Comparison of ENCODE assay signal across 19 cellular contexts in the genomic region with DNA sequence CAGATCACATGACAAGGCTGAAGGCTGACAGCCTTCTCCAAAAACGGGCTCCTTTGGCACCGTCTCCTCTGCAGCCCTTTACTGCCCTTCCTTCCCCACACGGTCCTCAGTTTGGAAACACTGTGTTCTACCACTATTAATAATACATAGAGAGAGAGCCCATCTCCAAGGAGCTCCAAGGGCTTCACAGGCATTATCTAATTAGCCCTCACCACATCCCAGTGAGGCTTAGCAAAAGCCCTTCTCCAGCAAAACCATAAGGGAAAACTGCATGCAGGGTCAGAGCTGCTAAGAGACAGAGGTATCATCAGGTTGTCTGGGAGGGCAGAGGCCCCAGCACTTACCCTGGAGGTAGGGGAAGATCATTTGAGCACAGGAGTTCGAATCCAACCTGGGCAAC.
DNase-seq lines count a peak whose midpoint lies in the region; FAIRE-seq and TF ChIP-seq lines count a peak whose summit lies in the region.
"Had no signal": no experiment of that assay in that cellular context is flagged by ENCODE, and none has a peak within 500 bp of the region (broad histone marks: within the 10 kb centered on the region; RNA-seq: fewer than 3 reads in every experiment).

No MANE protein-coding gene starts in this region.

- H3K56ac ChIP-seq in H1 (replicated peaks; ENCODE audit: insufficient read length, low read depth, low read length), result no peak overlapping the region

- no peak for TF ChIP-seq RAD21 in H1 (IDR thresholded peaks at IDR 0.05 in 1 of 2, conservative IDR thresholded peaks at IDR 0.05 in 1 of 2; ENCODE audit: low read depth in 2 of 2, low read length in 2 of 2)

- CTCF ChIA-PET in H1 (lab: Charles Lee; ENCODE audit: partially characterized antibody), result interaction anchor here (0.5 to 1.8 kb wide), 5 partner anchors 17 to 107 kb away, joined by 3 to 5 read pairs (median 4); no protein-coding TSS in a partner anchor

- H2BK120ac ChIP-seq in H1 (replicated peaks; ENCODE audit: low read depth, low read length), result peak overlapping the region; percentile 38
- peak overlapping the region; percentile 28 for H2BK120ac ChIP-seq in trophoblast cell (ENCODE audit: insufficient read depth, low read length, poor library complexity)

- H3K27me3 ChIP-seq in H1 (replicated peaks in 1 of 4; ENCODE audit: control insufficient read depth in 3 of 4, extremely low read depth in 1 of 4, insufficient read depth in 3 of 4, low read length in 3 of 4) (no peaks in the 10 kb centered on the region; a peak in 1 of 7 replicates), trophoblast cell (ENCODE audit: insufficient read depth, low read length) (no peaks in the 10 kb centered on the region)

- H3K18ac ChIP-seq in H1 (ENCODE audit: extremely low read depth, low read length) (peak overlapping the region; percentile 19; the same call in 1 of the 2 replicates), trophoblast cell (ENCODE audit: low read length) (no peak overlapping the region)

- TF ChIP-seq EP300 in H1 (IDR thresholded peaks at IDR 0.05; ENCODE audit: borderline replicate concordance in 1 of 2, low read depth in 2 of 2, low read length in 2 of 2), result no peak

- H3K36me3 ChIP-seq in H1 (ENCODE audit: control insufficient read depth in 2 of 4, insufficient read depth in 4 of 4, low read length in 3 of 4), result no peaks in the 10 kb centered on the region
- no peaks in the 10 kb centered on the region for H3K36me3 ChIP-seq in trophoblast cell (ENCODE audit: control insufficient read depth in 1 of 2, insufficient read depth in 2 of 2, low read length in 2 of 2)

- DNase-seq in D721Med (ENCODE audit: insufficient read length, low spot score) (peak; percentile 54), NCI-H82 treated with DMSO at 0.1 percent for 48 hours (lab: John Stamatoyannopoulos, UW; ENCODE audit: unreplicated experiment) (peak; percentile 79), H1 (ENCODE audit: low read depth in 1 of 2, low spot score in 2 of 2) (no peak), trophoblast cell (no peak), mesenteric fat pad (ENCODE audit: low spot score) (no peak), posterior cingulate gyrus (no peak)
- no peak for DNase-seq in stimulated activated CD4-positive, alpha-beta T cell treated with anti-CD3 and anti-CD28 coated beads, Interleukin-4, amount 100 ng/mL, for 24 hours
- DNase-seq: Calu3, DMS153, DND-41, Karpas-422, NCI-H1092, NCI-H1417 treated with DMSO at 0.1 percent for 48 hours, NCI-H1694 treated with DMSO at 0.1 percent for 48 hours, NCI-H2081, NCI-H2227 treated with DMSO at 0.1 percent for 48 hours, SHP77 treated with DMSO at 0.1 percent for 48 hours had no signal

- H3K27ac ChIP-seq in H1 (ENCODE audit: low read depth, low read length) (no peak overlapping the region), trophoblast cell (ENCODE audit: low read depth, low read length) (no peak overlapping the region)
- H3K27ac ChIP-seq: RWPE1, SK-N-MC had no signal

- 92% methylated on average over 4 of the region's 4 CpGs; no CpG with 5 or more reads in 1 of the 2 experiments for WGBS in H1 (ENCODE audit: extremely low coverage in 1 of 2, insufficient coverage in 1 of 2, insufficient read length in 1 of 2, insufficient replicate concordance in 2 of 2, low coverage in 1 of 2, low lambda C conversion rate in 2 of 2, missing lambda C conversion rate in 1 of 2), 2 experiments
- WGBS in trophoblast cell (ENCODE audit: extremely low coverage, insufficient coverage, insufficient read length), result no CpG with 5 or more reads among the region's 4 CpGs

- 0 out of 2 replicates have a peak overlapping the region, but pooled peaks have one; percentile 68 for H2AK5ac ChIP-seq in H1 (ENCODE audit: low read depth, low read length)
- H2AK5ac ChIP-seq in trophoblast cell (ENCODE audit: low read length), result peak overlapping the region; percentile 55

- no peaks in the 10 kb centered on the region; the same call in 1 of the 2 replicates for H3K23me2 ChIP-seq in H1 (ENCODE audit: low read depth, low read length)

- H3K79me1 ChIP-seq in H1 (ENCODE audit: low read depth, low read length) (no peaks in the 10 kb centered on the region), trophoblast cell (ENCODE audit: low read length) (peaks cover 14% of the 10 kb centered on the region)

- POLR2A ChIA-PET in H1 (lab: Charles Lee; ENCODE audit: partially characterized antibody), result interaction anchor here (1.2 to 1.5 kb wide), 2 partner anchors 16 to 38 kb away, joined by 3 read pairs; no protein-coding TSS in a partner anchor

- H2BK5ac ChIP-seq in H1 (ENCODE audit: low read depth, low read length) (peak overlapping the region; percentile 88), trophoblast cell (ENCODE audit: low read depth, low read length, poor library complexity) (no peak overlapping the region)

- FAIRE-seq in D721Med (lab: Jason Lieb, UNC), result no peak
- FAIRE-seq in H1 (lab: Jason Lieb, UNC), result no peak

- H2AFZ ChIP-seq in H1 (ENCODE audit: low read length), result no peak overlapping the region
- H2AFZ ChIP-seq in trophoblast cell (ENCODE audit: insufficient read depth, low read length, poor library complexity), result no peak overlapping the region

- H3K23ac ChIP-seq in H1 (ENCODE audit: insufficient read length) (no peak overlapping the region), trophoblast cell (ENCODE audit: low read length) (no peak overlapping the region)

- H3K9ac ChIP-seq in H1 (replicated peaks in 1 of 4; ENCODE audit: extremely low read depth in 1 of 4, low read depth in 3 of 4, low read length in 3 of 4) (no peak overlapping the region), trophoblast cell (ENCODE audit: low read length) (no peak overlapping the region)

- H4K5ac ChIP-seq in H1 (ENCODE audit: insufficient read length, low read depth, low read length), result no peak overlapping the region

- peak overlapping the region; percentile 99 for H2BK12ac ChIP-seq in H1 (ENCODE audit: low read depth, low read length)
- peak overlapping the region; percentile 34 for H2BK12ac ChIP-seq in trophoblast cell (ENCODE audit: low read length)

- peaks cover 4 to 14% (median 8%) of the 10 kb centered on the region in 4 experiments for H3K4me1 ChIP-seq in H1 (replicated peaks in 1 of 4; ENCODE audit: control insufficient read depth in 3 of 4, insufficient read depth in 4 of 4, low read length in 3 of 4)
- H3K4me1 ChIP-seq in trophoblast cell (ENCODE audit: control insufficient read depth in 1 of 2, insufficient read depth in 2 of 2, low read length in 2 of 2), result peaks cover 16 to 25% of the 10 kb centered on the region in 2 experiments

- no peak for TF ChIP-seq POLR2A in H1 (IDR thresholded peaks at IDR 0.05; ENCODE audit: control extremely low read depth in 1 of 2, low read depth in 2 of 2, low read length in 2 of 2)

- no peak for TF ChIP-seq CTCF in D721Med (IDR thresholded peaks at IDR 0.05; ENCODE audit: insufficient read depth, missing control alignments)
- no peak for TF ChIP-seq CTCF in H1 (IDR thresholded peaks at IDR 0.05; ENCODE audit: control extremely low read depth in 1 of 3, insufficient read depth in 1 of 3, low read depth in 1 of 3, low read length in 3 of 3)

- H2BK20ac ChIP-seq in H1 (ENCODE audit: low read length), result peak overlapping the region; percentile 92

- H3K79me2 ChIP-seq in H1 (ENCODE audit: control insufficient read depth in 1 of 2, insufficient read depth in 2 of 2, low read length in 2 of 2), result no peaks in the 10 kb centered on the region
- no peaks in the 10 kb centered on the region for H3K79me2 ChIP-seq in trophoblast cell (ENCODE audit: control insufficient read depth, insufficient read depth, low read length, poor library complexity)

- H3K4me2 ChIP-seq in H1 (ENCODE audit: insufficient read depth in 1 of 2, low read depth in 2 of 2, low read length in 2 of 2) (no peak overlapping the region), trophoblast cell (ENCODE audit: low read length) (no peak overlapping the region)

- no peak overlapping the region for H3K4me3 ChIP-seq in H1 (ENCODE audit: extremely low read depth in 1 of 4, insufficient read depth in 2 of 4, low read depth in 3 of 4, low read length in 4 of 4)
- no peak overlapping the region for H3K4me3 ChIP-seq in trophoblast cell (ENCODE audit: low read depth, low read length)
- H3K4me3 ChIP-seq: SK-N-MC had no signal

- H4K91ac ChIP-seq in H1 (replicated peaks; ENCODE audit: insufficient read length, low read length), result peak overlapping the region; percentile 13
- H4K91ac ChIP-seq in trophoblast cell (ENCODE audit: low read depth, low read length), result no peak overlapping the region

- intact Hi-C loops in posterior cingulate gyrus (cut with DNase I), result no loop called here

- H3K4ac ChIP-seq in H1 (replicated peaks; ENCODE audit: insufficient read length, low read depth, low read length) (no peak overlapping the region), trophoblast cell (ENCODE audit: low read depth, low read length) (no peak overlapping the region)

- H2BK15ac ChIP-seq in H1 (ENCODE audit: low read length), result 0 out of 2 replicates have a peak overlapping the region, but pooled peaks have one; percentile 72

- no peak overlapping the region for H3K14ac ChIP-seq in H1 (ENCODE audit: insufficient read length)
- peak overlapping the region; percentile 52 for H3K14ac ChIP-seq in trophoblast cell (ENCODE audit: low read length)

- H4K12ac ChIP-seq in trophoblast cell (ENCODE audit: low read depth, low read length), result no peak overlapping the region

- no peak overlapping the region for H4K8ac ChIP-seq in H1 (ENCODE audit: extremely low read depth, insufficient read depth, low read length)
- no peak overlapping the region for H4K8ac ChIP-seq in trophoblast cell (ENCODE audit: low read depth, low read length)

- no peaks in the 10 kb centered on the region for H4K20me1 ChIP-seq in H1 (replicated peaks in 1 of 2; ENCODE audit: control insufficient read depth in 1 of 2, insufficient read depth in 2 of 2, low read length in 2 of 2)

- H3K9me3 ChIP-seq in H1 (ENCODE audit: insufficient read depth in 2 of 2, low read depth in 1 of 2, low read length in 1 of 2) (no peaks in the 10 kb centered on the region), trophoblast cell (ENCODE audit: insufficient read depth, low read depth, low read length) (no peaks in the 10 kb centered on the region)

TF ChIP-seq in H1, 55 proteins besides CTCF, POLR2A, EP300 and RAD21 (continues in another document):
- TF ChIP-seq POU5F1 (IDR thresholded peaks at IDR 0.05; ENCODE audit: low read depth, low read length) (no peak), CREB1 (IDR thresholded peaks at IDR 0.05) (no peak), SIX5 (IDR thresholded peaks at IDR 0.05; ENCODE audit: low read depth, low read length) (no peak), CTBP2 (IDR thresholded peaks at IDR 0.05; ENCODE audit: borderline replicate concordance, insufficient read depth, insufficient read length, low read length) (no peak), GABPA (IDR thresholded peaks at IDR 0.05; ENCODE audit: borderline replicate concordance, insufficient read depth, low read length) (no peak), HDAC6 (IDR thresholded peaks at IDR 0.05; ENCODE audit: low read depth, low read length) (no peak), MAFK (IDR thresholded peaks at IDR 0.05; ENCODE audit: low read depth, low read length) (no peak), NANOG (IDR thresholded peaks at IDR 0.05; ENCODE audit: insufficient read depth, low read depth, low read length, poor library complexity, severe bottlenecking) (no peak), CBX8 (IDR thresholded peaks at IDR 0.05; ENCODE audit: borderline replicate concordance, low read depth, low read length) (no peak), TBP (IDR thresholded peaks at IDR 0.05; ENCODE audit: low read depth, low read length) (no peak)

Comparison
In these comparisons a context has a peak if more than half of its experiments do, and no peak if none do; other contexts are left out.
1. DNase-seq: peak in D721Med (single experiment) and NCI-H82 treated with DMSO at 0.1 percent for 48 hours (single experiment); none in H1 (0 of 2), trophoblast cell (0 of 2), stimulated activated CD4-positive, alpha-beta T cell treated with anti-CD3 and anti-CD28 coated beads, Interleukin-4, amount 100 ng/mL, for 24 hours (single experiment), mesenteric fat pad (single experiment) and posterior cingulate gyrus (0 of 10).